In genomic region chr4:152169666-152170065, GRCh38 we compare ENCODE assay signal across 13 cellular contexts.
DNase-seq lines count a peak whose midpoint lies in the region; ATAC-seq and TF ChIP-seq lines count a peak whose summit lies in the region.
"Had no signal": no experiment of that assay in that cellular context is flagged by ENCODE, and none has a peak within 500 bp of the region (broad histone marks: within the 10 kb centered on the region; RNA-seq: fewer than 3 reads in every experiment).

No MANE protein-coding gene starts in this region.

- no peak for TF ChIP-seq CTCF in WERI-Rb-1 (IDR thresholded peaks at IDR 0.05; ENCODE audit: low read depth, low read length)

- H3K9me3 ChIP-seq in WERI-Rb-1 (ENCODE audit: severe bottlenecking), result peaks cover 4% of the 10 kb centered on the region
- no peaks in the 10 kb centered on the region for H3K9me3 ChIP-seq in iPS-20b (ENCODE audit: insufficient read depth, low read depth, low read length)

- H3K4me1 ChIP-seq in iPS-20b (ENCODE audit: insufficient read depth, low read length), result peaks cover 21% of the 10 kb centered on the region

- H3K36me3 ChIP-seq in WERI-Rb-1 (no peaks in the 10 kb centered on the region), iPS-20b (ENCODE audit: insufficient read depth, low read depth, low read length) (no peaks in the 10 kb centered on the region)

- H3K9ac ChIP-seq in iPS-20b (ENCODE audit: low read depth, low read length), result peak overlapping the region; percentile 29; the same call in 1 of the 2 replicates

- H3K4me3 ChIP-seq in WERI-Rb-1 (ENCODE audit: low read depth, low read length) (no peak overlapping the region), iPS-20b (ENCODE audit: low read length) (no peak overlapping the region)

- H3K27me3 ChIP-seq in WERI-Rb-1 (ENCODE audit: insufficient read depth, low read depth, severe bottlenecking) (peaks cover 68% of the 10 kb centered on the region), iPS-20b (ENCODE audit: insufficient read depth, low read length) (no peaks in the 10 kb centered on the region)

- DNase-seq in NCI-H2227 (lab: John Stamatoyannopoulos, UW; ENCODE audit: unreplicated experiment) (peak; percentile 20), NCI-H2227 treated with DMSO at 0.1 percent for 48 hours (lab: John Stamatoyannopoulos, UW) (no peak), NCI-H524 (lab: John Stamatoyannopoulos, UW) (peak; percentile 54 to 61), WERI-Rb-1 (peak; percentile 61), NCI-H526 (lab: John Stamatoyannopoulos, UW) (no peak)
- no peak for DNase-seq in activated CD4-positive, CD25-positive, alpha-beta regulatory T cell (lab: John Stamatoyannopoulos, UW)
- DNase-seq: CD4-positive, CD25-positive, alpha-beta regulatory T cell; DMS79 treated with DMSO at 0.1 percent for 48 hours; EL; GDM1 had no signal

- ATAC-seq in GM21529 (IDR thresholded peaks at IDR 0.05; ENCODE audit: unreplicated experiment), result no peak

- H3K27ac ChIP-seq in WERI-Rb-1 (no peak overlapping the region), iPS-20b (ENCODE audit: low read length) (no peak overlapping the region)
- H3K27ac ChIP-seq: 22Rv1 had no signal

Comparison
In these comparisons a context has a peak if more than half of its experiments do, and no peak if none do; other contexts are left out.
1. DNase-seq: peak in NCI-H2227 (single experiment), NCI-H524 (2 of 2) and WERI-Rb-1 (single experiment); none in NCI-H2227 treated with DMSO at 0.1 percent for 48 hours (single experiment), activated CD4-positive, CD25-positive, alpha-beta regulatory T cell (0 of 4) and NCI-H526 (0 of 2).